ENCODE assay signal across 10 cellular contexts in the genomic region with DNA sequence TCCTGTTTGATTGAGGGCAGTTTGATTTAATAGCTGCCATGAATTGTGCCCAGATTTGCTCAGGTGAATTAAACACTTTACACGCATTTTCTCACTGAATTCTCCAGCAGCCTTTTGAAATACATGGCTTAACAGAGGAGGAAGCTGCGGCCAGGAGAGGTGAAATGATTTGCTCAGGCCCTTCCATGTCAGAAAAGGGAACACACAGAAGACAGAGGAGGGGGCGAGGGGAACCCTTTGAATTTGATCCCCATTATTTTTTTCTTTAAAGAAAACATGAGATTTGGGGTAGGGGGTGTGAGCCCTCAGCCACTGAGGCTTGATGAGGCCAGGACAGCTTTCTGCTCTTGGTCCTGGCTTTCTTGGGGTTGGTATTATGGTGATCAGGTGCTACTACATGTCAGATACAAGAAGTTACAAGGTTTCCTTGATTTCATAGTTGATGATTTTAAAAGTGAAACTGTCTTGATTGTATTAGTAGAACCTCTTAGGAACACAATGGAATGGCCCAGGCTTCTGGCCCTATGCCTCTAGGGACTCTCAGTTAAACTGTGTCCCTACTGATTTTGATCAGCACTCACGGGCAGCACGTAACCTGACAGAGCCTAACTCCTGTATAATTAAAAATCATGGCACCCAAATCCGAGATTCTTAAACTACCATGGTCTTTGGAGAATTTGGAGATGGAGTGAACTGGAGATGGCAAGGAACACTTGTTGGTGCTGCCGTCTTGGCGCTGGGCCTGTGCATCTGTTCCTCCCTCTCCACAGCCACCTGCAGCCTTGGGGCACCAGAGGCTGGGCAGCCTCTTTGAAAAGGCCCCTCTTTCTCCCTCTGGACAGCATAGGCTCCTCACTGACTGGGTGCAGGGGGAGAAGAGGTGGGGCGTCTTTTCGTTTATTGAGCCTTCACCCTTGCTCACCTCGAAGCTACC.
A peak's percentile ranks its signal among the peaks of the same experiment; 100 is the strongest.
DNase-seq lines count a peak whose midpoint lies in the region; ATAC-seq, FAIRE-seq and TF ChIP-seq lines count a peak whose summit lies in the region.
"Had no signal": no experiment of that assay in that cellular context is flagged by ENCODE, and none has a peak within 500 bp of the region (broad histone marks: within the 10 kb centered on the region; RNA-seq: fewer than 3 reads in every experiment).

No MANE protein-coding gene starts in this region.

- in situ Hi-C loops in GM12878 (cut with MboI) = no loop called here

- H3K27me3 ChIP-seq in GM12878 (replicated peaks in 1 of 2; ENCODE audit: control insufficient read depth in 2 of 2, insufficient read depth in 2 of 2, low read length in 1 of 2) = no peaks in the 10 kb centered on the region
- H3K27me3 ChIP-seq in skeletal muscle tissue (ENCODE audit: control insufficient read depth in 3 of 3, insufficient read depth in 3 of 3, low read length in 3 of 3) = no peaks in the 10 kb centered on the region

- ATAC-seq in GM19372 (IDR thresholded peaks at IDR 0.05; ENCODE audit: low read depth, unreplicated experiment) = peak; percentile 55
- peak; percentile 27 for ATAC-seq in HG03045 (IDR thresholded peaks at IDR 0.05; ENCODE audit: unreplicated experiment)
- ATAC-seq in GM12878 = peak; percentile 76
- ATAC-seq: activated naive CD8-positive, alpha-beta T cell treated with anti-CD3 and anti-CD28 coated beads, Interleukin-2, amount 50 U/mL, for 24 hours had no signal

- H3K4me3 ChIP-seq in GM12878 (peak overlapping the region; percentile 34; the same call in 1 of the 2 replicates), skeletal muscle tissue (ENCODE audit: low read length in 3 of 3) (no peak overlapping the region)

- no peak for TF ChIP-seq RAD21 in GM12878 (IDR thresholded peaks at IDR 0.05; ENCODE audit: insufficient read depth, low read depth, low read length)

- peaks cover 15% of the 10 kb centered on the region for H3K27me3 Mint-ChIP-seq in activated naive CD4-positive, alpha-beta T cell treated with anti-CD3 and anti-CD28 coated beads, Interleukin-2, amount 10 ng/mL, durations not matched to agents 7 days and 5 days
- H3K27me3 Mint-ChIP-seq: activated naive CD8-positive, alpha-beta T cell treated with anti-CD3 and anti-CD28 coated beads, Interleukin-2, amount 50 U/mL, for 24 hours had no signal

- peaks cover 20% of the 10 kb centered on the region for H3K9me3 ChIP-seq in GM12878 (replicated peaks; ENCODE audit: control insufficient read depth, insufficient read depth, low read length)
- H3K9me3 ChIP-seq in skeletal muscle tissue (ENCODE audit: control insufficient read depth in 3 of 3, low read length in 3 of 3) = no peaks in the 10 kb centered on the region

- TF ChIP-seq CTCF in GM12878 (IDR thresholded peaks at IDR 0.05 in 2 of 3, conservative IDR thresholded peaks at IDR 0.05 in 1 of 3; ENCODE audit: control insufficient read depth in 2 of 3, extremely low read depth in 1 of 3, insufficient read depth in 1 of 3, low read depth in 3 of 3, low read length in 3 of 3) = no peak

- peaks cover 85% of the 10 kb centered on the region for H3K79me2 ChIP-seq in GM12878 (ENCODE audit: control insufficient read depth, insufficient read depth, low read length)

- H3K4me2 ChIP-seq in GM12878 (ENCODE audit: control insufficient read depth, insufficient read depth) = peak overlapping the region; percentile 94

- no peak overlapping the region for H3K4me3 Mint-ChIP-seq in activated naive CD4-positive, alpha-beta T cell treated with anti-CD3 and anti-CD28 coated beads, Interleukin-2, amount 10 ng/mL, durations not matched to agents 7 days and 5 days
- H3K4me3 Mint-ChIP-seq: activated naive CD8-positive, alpha-beta T cell treated with anti-CD3 and anti-CD28 coated beads, Interleukin-2, amount 50 U/mL, for 24 hours had no signal

- DNase-seq in GM12878 (ENCODE audit: low read depth, low spot score) (no peak), Ammon's horn (ENCODE audit: low spot score) (no peak), posterior vena cava (ENCODE audit: low spot score) (no peak)
- no peak for DNase-seq in NK-92 treated with Interleukin-12 subunit alpha and Interleukin-12 subunit beta, amount 100 ng/mL, for 24 hours (lab: John Stamatoyannopoulos, UW)
- DNase-seq in activated naive CD4-positive, alpha-beta T cell treated with anti-CD3 and anti-CD28 coated beads, Interleukin-2, amount 10 ng/mL, durations not matched to agents 7 days and 5 days = no peak
- DNase-seq: activated naive CD8-positive, alpha-beta T cell treated with anti-CD3 and anti-CD28 coated beads, Interleukin-2, amount 50 U/mL, for 24 hours had no signal

- FAIRE-seq in GM12878 (lab: Jason Lieb, UNC) = no peak
- FAIRE-seq: H1 had no signal

- CTCF ChIA-PET in GM12878 (lab: Yijun Ruan, JAX) = interaction anchor here (0.7 to 2.6 kb wide), 7 partner anchors 16 to 143 kb away, joined by 3 to 10 read pairs (median 3); no protein-coding TSS in a partner anchor
- CTCF ChIA-PET in activated naive CD4-positive, alpha-beta T cell treated with anti-CD3 and anti-CD28 coated beads, Interleukin-2, amount 10 ng/mL, durations not matched to agents 7 days and 5 days (lab: Charles Lee) = no interaction called here

- POLR2A ChIA-PET in GM12878 (lab: Charles Lee) = interaction anchor here (1.1 to 2.9 kb wide), 8 partner anchors 10 to 98 kb away, joined by 3 to 12 read pairs (median 6); no protein-coding TSS in a partner anchor

- no peak overlapping the region for H3K27ac Mint-ChIP-seq in activated naive CD4-positive, alpha-beta T cell treated with anti-CD3 and anti-CD28 coated beads, Interleukin-2, amount 10 ng/mL, durations not matched to agents 7 days and 5 days
- H3K27ac Mint-ChIP-seq: activated naive CD8-positive, alpha-beta T cell treated with anti-CD3 and anti-CD28 coated beads, Interleukin-2, amount 50 U/mL, for 24 hours had no signal

- peaks cover 6 to 8% of the 10 kb centered on the region in 2 experiments; a peak in 3 of 4 replicates for H3K36me3 ChIP-seq in GM12878 (ENCODE audit: control insufficient read depth in 2 of 2, insufficient read depth in 2 of 2, low read length in 1 of 2)
- no peaks in the 10 kb centered on the region for H3K36me3 ChIP-seq in skeletal muscle tissue (ENCODE audit: control insufficient read depth in 3 of 3, insufficient read depth in 3 of 3, low read length in 3 of 3)

- SMC1A ChIA-PET in GM12878 (lab: Charles Lee; ENCODE audit: uncharacterized antibody, unreplicated experiment) = interaction anchor here (0.8 to 4.7 kb wide), 18 partner anchors 9 to 103 kb away, joined by 3 to 27 read pairs (median 4); no protein-coding TSS in a partner anchor

- peak overlapping the region; percentile 63 for H3K9ac ChIP-seq in GM12878 (ENCODE audit: control insufficient read depth, insufficient read depth, low read length)
- no peak overlapping the region for H3K9ac ChIP-seq in skeletal muscle tissue (ENCODE audit: low read depth in 1 of 3, low read length in 3 of 3)

- H4K20me1 ChIP-seq in GM12878 (ENCODE audit: control insufficient read depth, insufficient read depth) = peaks cover 11% of the 10 kb centered on the region

- no TSS peak for BruUV-seq in GM12878 (replicated peaks; lab: Mats Ljungman, UMichigan)

- no peak overlapping the region for H2AFZ ChIP-seq in GM12878 (ENCODE audit: control insufficient read depth, low read depth, low read length)

- peaks cover 44% of the 10 kb centered on the region for H3K4me1 ChIP-seq in GM12878 (ENCODE audit: control insufficient read depth, insufficient read depth, low read length)
- H3K4me1 ChIP-seq in skeletal muscle tissue (ENCODE audit: control insufficient read depth in 3 of 3, insufficient read depth in 3 of 3, low read length in 3 of 3) = peaks cover 23 to 39% (median 33%) of the 10 kb centered on the region in 3 donors

- H3K27ac ChIP-seq in GM12878 (ENCODE audit: control insufficient read depth, insufficient read depth) = peak overlapping the region; percentile 79
- peak overlapping the region; percentile 60 for H3K27ac ChIP-seq in skeletal muscle tissue (ENCODE audit: low read depth, low read length)

- intact Hi-C loops in GM12878 (cut with micrococcal nuclease; ENCODE audit: unreplicated experiment) (loop anchor here (5.0 kb wide), 1 partner anchor 416 kb away; no protein-coding TSS in a partner anchor), posterior vena cava (cut with DNase I) (no loop called here)

- TF ChIP-seq POLR2A in GM12878 (IDR thresholded peaks at IDR 0.05; ENCODE audit: low read depth, low read length) = no peak

- TF ChIP-seq EP300 in GM12878 (IDR thresholded peaks at IDR 0.05; ENCODE audit: borderline replicate concordance in 1 of 2, control insufficient read depth in 1 of 2, low read depth in 2 of 2, low read length in 2 of 2) = 0 out of 4 replicates have a peak, but pooled peaks of 1 of the 2 experiments have one; percentile 9

- H3K9me3 Mint-ChIP-seq in activated naive CD4-positive, alpha-beta T cell treated with anti-CD3 and anti-CD28 coated beads, Interleukin-2, amount 10 ng/mL, durations not matched to agents 7 days and 5 days = peaks cover 2% of the 10 kb centered on the region

- no peaks in the 10 kb centered on the region for H3K36me3 Mint-ChIP-seq in activated naive CD4-positive, alpha-beta T cell treated with anti-CD3 and anti-CD28 coated beads, Interleukin-2, amount 10 ng/mL, durations not matched to agents 7 days and 5 days

- no peaks in the 10 kb centered on the region for H3K4me1 Mint-ChIP-seq in activated naive CD4-positive, alpha-beta T cell treated with anti-CD3 and anti-CD28 coated beads, Interleukin-2, amount 10 ng/mL, durations not matched to agents 7 days and 5 days

- WGBS in GM12878 (ENCODE audit: insufficient coverage, insufficient replicate concordance, low lambda C conversion rate, missing lambda C conversion rate) = 25% methylated on average over 11 of the region's 11 CpGs

- RAD21 ChIA-PET in GM12878 (lab: Charles Lee; ENCODE audit: unreplicated experiment) = interaction anchor here (0.6 to 3.3 kb wide), 6 partner anchors 10 to 81 kb away, joined by 3 to 17 read pairs (median 4); no protein-coding TSS in a partner anchor

TF ChIP-seq in GM12878, 131 proteins besides CTCF, POLR2A, EP300 and RAD21 (continues in another document):
- peak; percentile 26 to 31; a peak in 1 of 4 replicates for TF ChIP-seq IKZF2 (IDR thresholded peaks at IDR 0.05)
- peak; percentile 33 for TF ChIP-seq IKZF1 (conservative IDR thresholded peaks at IDR 0.05)
- TF ChIP-seq CBX5 (IDR thresholded peaks at IDR 0.05; ENCODE audit: low read depth) = 0 out of 2 replicates have a peak, but pooled peaks have one; percentile 48
